20 cellular contexts compared by ENCODE assay signal in the genomic region with DNA sequence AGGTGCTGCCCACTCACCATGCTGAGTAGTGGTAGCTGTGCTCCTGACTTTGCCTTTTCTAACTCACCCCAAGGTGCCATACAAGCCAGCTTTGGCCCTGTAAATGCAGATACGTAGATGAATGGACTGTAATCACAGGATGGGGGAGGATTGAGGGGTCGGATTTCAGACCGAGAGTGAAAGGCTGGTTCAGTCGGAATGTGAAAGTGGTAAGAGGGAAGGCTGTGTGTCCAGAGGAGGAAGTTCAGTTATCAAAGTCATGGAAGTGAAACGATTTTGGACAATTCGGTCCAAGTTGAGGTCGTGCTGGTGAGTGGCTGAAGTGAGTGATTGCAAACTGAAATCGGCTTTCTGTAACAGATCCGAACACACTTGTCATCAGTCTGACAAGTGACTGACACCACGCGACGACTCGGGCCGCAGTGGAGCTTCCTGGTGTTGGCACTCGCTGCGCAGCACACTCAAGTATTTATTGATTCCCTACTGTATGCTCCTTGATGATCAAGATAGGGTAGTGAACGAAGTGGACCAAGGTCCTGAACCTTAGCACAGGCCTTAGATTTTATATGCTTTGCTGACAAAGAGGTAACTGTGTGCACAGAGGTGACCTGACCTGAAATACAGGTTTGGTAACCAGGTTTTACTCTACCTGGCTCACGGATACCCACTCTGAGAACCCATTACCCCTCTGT. TPM values are rescaled to one million over a fixed set of nuclear protein-coding genes. Genes with fewer than 3 reads are reported as not detected.
DNase-seq lines count a peak whose midpoint lies in the region; ATAC-seq, FAIRE-seq and TF ChIP-seq lines count a peak whose summit lies in the region.
"Had no signal": no experiment of that assay in that cellular context is flagged by ENCODE, and none has a peak within 500 bp of the region (broad histone marks: within the 10 kb centered on the region; RNA-seq: fewer than 3 reads in every experiment).

No MANE protein-coding gene starts in this region.

- H3K9me3 Mint-ChIP-seq in CD4-positive, CD25-positive, alpha-beta regulatory T cell: no peaks in the 10 kb centered on the region
- H3K9me3 Mint-ChIP-seq in chondrocyte (ENCODE audit: low read depth) (no peaks in the 10 kb centered on the region), mesothelial cell of epicardium (no peaks in the 10 kb centered on the region)

- H3K4me3 ChIP-seq in CD4-positive, CD25-positive, alpha-beta regulatory T cell (ENCODE audit: low read depth, low read length): no peak overlapping the region
- H3K4me3 ChIP-seq in LNCaP clone FGC (ENCODE audit: low read depth, low read length): peak overlapping the region; percentile 33
- H3K4me3 ChIP-seq: adrenal gland had no signal

- no peak for TF ChIP-seq CTCF in LNCaP clone FGC (IDR thresholded peaks at IDR 0.05; ENCODE audit: control insufficient read depth, extremely low read depth, insufficient read depth)
- no peak for TF ChIP-seq CTCF in chondrocyte (IDR thresholded peaks at IDR 0.05)
- TF ChIP-seq CTCF in mesothelial cell of epicardium (IDR thresholded peaks at IDR 0.05; ENCODE audit: unreplicated experiment): no peak

- no peaks in the 10 kb centered on the region for H3K27me3 Mint-ChIP-seq in CD4-positive, CD25-positive, alpha-beta regulatory T cell
- H3K27me3 Mint-ChIP-seq in chondrocyte (ENCODE audit: low read depth) (no peaks in the 10 kb centered on the region), mesothelial cell of epicardium (ENCODE audit: low read depth) (no peaks in the 10 kb centered on the region)

- H3K4me1 Mint-ChIP-seq in CD4-positive, CD25-positive, alpha-beta regulatory T cell: peaks cover 6 to 39% (median 25%) of the 10 kb centered on the region in 4 donors
- H3K4me1 Mint-ChIP-seq in chondrocyte (ENCODE audit: low read depth) (peaks cover 6% of the 10 kb centered on the region), mesothelial cell of epicardium (peaks cover 19% of the 10 kb centered on the region)

- ATAC-seq in CD4-positive, CD25-positive, alpha-beta regulatory T cell (ENCODE audit: low read depth in 2 of 2): no peak
- ATAC-seq in HG03457 (IDR thresholded peaks at IDR 0.05; ENCODE audit: unreplicated experiment): no peak
- ATAC-seq: activated CD8-positive, alpha-beta T cell treated with anti-CD3 and anti-CD28 coated beads, Interleukin-2, amount 10 ng/mL, durations not matched to agents 7 days and 5 days; left cardiac atrium; Panc1 had no signal

- H3K36me3 Mint-ChIP-seq in CD4-positive, CD25-positive, alpha-beta regulatory T cell: peaks cover 66% of the 10 kb centered on the region
- H3K36me3 Mint-ChIP-seq in chondrocyte (ENCODE audit: low read depth) (peaks cover 54% of the 10 kb centered on the region), mesothelial cell of epicardium (peaks cover 60% of the 10 kb centered on the region)

- no peak for FAIRE-seq in HTR-8/SVneo (lab: Jason Lieb, UNC)

- H3K9me3 ChIP-seq in CD4-positive, CD25-positive, alpha-beta regulatory T cell (ENCODE audit: control insufficient read depth in 2 of 2, low read length in 2 of 2): no peaks in the 10 kb centered on the region
- H3K9me3 ChIP-seq: adrenal gland had no signal

- peaks cover 55% of the 10 kb centered on the region for H3K36me3 ChIP-seq in CD4-positive, CD25-positive, alpha-beta regulatory T cell (ENCODE audit: control insufficient read depth, insufficient read depth, low read length)

- H3K4me3 Mint-ChIP-seq in CD4-positive, CD25-positive, alpha-beta regulatory T cell: no peak overlapping the region
- H3K4me3 Mint-ChIP-seq in chondrocyte (ENCODE audit: unreplicated experiment) (no peak overlapping the region), mesothelial cell of epicardium (peak overlapping the region; percentile 5)
- H3K4me3 Mint-ChIP-seq: activated CD8-positive, alpha-beta T cell treated with anti-CD3 and anti-CD28 coated beads, Interleukin-2, amount 10 ng/mL, durations not matched to agents 7 days and 5 days had no signal

- H3K27ac ChIP-seq in CD4-positive, CD25-positive, alpha-beta regulatory T cell (ENCODE audit: insufficient read depth, low read length, poor library complexity, severe bottlenecking): no peak overlapping the region
- H3K27ac ChIP-seq: adrenal gland had no signal

- no peaks in the 10 kb centered on the region for H3K4me1 ChIP-seq in CD4-positive, CD25-positive, alpha-beta regulatory T cell (ENCODE audit: control insufficient read depth, insufficient read depth, low read length, poor library complexity, severe bottlenecking)
- H3K4me1 ChIP-seq: adrenal gland had no signal

- no peaks in the 10 kb centered on the region for H3K27me3 ChIP-seq in CD4-positive, CD25-positive, alpha-beta regulatory T cell (ENCODE audit: control insufficient read depth, insufficient read depth, low read length)
- H3K27me3 ChIP-seq: adrenal gland had no signal

- no peak for DNase-seq in CD4-positive, CD25-positive, alpha-beta regulatory T cell
- peak; percentile 91 for DNase-seq in LNCaP clone FGC (ENCODE audit: low read depth)
- DNase-seq in chondrocyte (ENCODE audit: low spot score): peak; percentile 43
- no peak for DNase-seq in mesothelial cell of epicardium (ENCODE audit: low spot score in 2 of 2, unreplicated experiment in 2 of 2)
- DNase-seq in effector CD8-positive, alpha-beta T cell (lab: John Stamatoyannopoulos, UW): no peak
- no peak for DNase-seq in activated naive CD4-positive, alpha-beta T cell (lab: John Stamatoyannopoulos, UW)
- no peak for DNase-seq in HTR-8/SVneo (ENCODE audit: insufficient read length, low spot score)
- DNase-seq: activated CD8-positive, alpha-beta T cell treated with anti-CD3 and anti-CD28 coated beads, Interleukin-2, amount 10 ng/mL, durations not matched to agents 7 days and 5 days; activated effector memory CD4-positive, alpha-beta T cell treated with Interleukin-2 at 50 U/mL for 16 hours; adrenal gland; central memory CD4-positive, alpha-beta T cell; DMS 273 treated with DMSO at 0.1 percent for 48 hours; hippocampal formation; KG1; left cardiac atrium; NCI-H1092 treated with DMSO at 0.1 percent for 48 hours; NCI-H748 treated with DMSO at 0.1 percent for 48 hours; stimulated activated CD4-positive, alpha-beta T cell treated with anti-CD3 and anti-CD28 coated beads, Interleukin-4, amount 100 ng/mL, for 1 hour had no signal

- peak overlapping the region in 2 of 3 donors; percentile 3 to 82 for H3K27ac Mint-ChIP-seq in CD4-positive, CD25-positive, alpha-beta regulatory T cell
- H3K27ac Mint-ChIP-seq in chondrocyte (ENCODE audit: unreplicated experiment): no peak overlapping the region
- peak overlapping the region; percentile 72 for H3K27ac Mint-ChIP-seq in mesothelial cell of epicardium
- H3K27ac Mint-ChIP-seq: activated CD8-positive, alpha-beta T cell treated with anti-CD3 and anti-CD28 coated beads, Interleukin-2, amount 10 ng/mL, durations not matched to agents 7 days and 5 days had no signal

RNA-seq across cellular contexts. Expression of gene ZNF282, which starts 10.5 kb away (rescaled TPM):
- total RNA-seq in CD4-positive, CD25-positive, alpha-beta regulatory T cell: 18.6 TPM
- polyA plus RNA-seq in CD4-positive, CD25-positive, alpha-beta regulatory T cell: 1 to 10 TPM in 3 of 4 donors, under 1 TPM in 1; 0.83 to 1.4 (median 1.2) TPM
- total RNA-seq in chondrocyte: 24.5 to 26.3 TPM (median 24.9 TPM) in 3 replicates
- 40.4 to 47.0 TPM (median 42.6 TPM) in 3 replicates for total RNA-seq in mesothelial cell of epicardium

RNA-seq across cellular contexts. Expression of gene ZNF212, which starts 33.6 kb away (rescaled TPM):
- total RNA-seq in CD4-positive, CD25-positive, alpha-beta regulatory T cell: 14.2 TPM
- polyA plus RNA-seq in CD4-positive, CD25-positive, alpha-beta regulatory T cell: 10 to 100 TPM in 1 of 4 donors, 1 to 10 TPM in 3; 3.3 to 12.6 (median 6.4) TPM
- 7.9 to 10.5 TPM (median 7.9 TPM) in 3 replicates for total RNA-seq in chondrocyte
- 20.5 to 20.8 TPM (median 20.5 TPM) in 3 replicates for total RNA-seq in mesothelial cell of epicardium

RNA-seq across cellular contexts. Expression of gene ZNF783, which starts 56.2 kb away (rescaled TPM):
- 30.2 TPM for total RNA-seq in CD4-positive, CD25-positive, alpha-beta regulatory T cell
- polyA plus RNA-seq in CD4-positive, CD25-positive, alpha-beta regulatory T cell: 1 to 10 TPM; 2.7 to 5.3 (median 4.7) TPM
- total RNA-seq in chondrocyte (19.0 to 22.8 TPM (median 19.9 TPM) in 3 replicates), mesothelial cell of epicardium (34.9 to 37.0 TPM (median 35.5 TPM) in 3 replicates)

RNA-seq across cellular contexts. Expression of gene ZNF398, which starts 58.6 kb away (rescaled TPM):
- 14.4 TPM for total RNA-seq in CD4-positive, CD25-positive, alpha-beta regulatory T cell
- polyA plus RNA-seq in CD4-positive, CD25-positive, alpha-beta regulatory T cell: 10 to 100 TPM in 2 of 4 donors, 1 to 10 TPM in 2; 5.5 to 13.4 (median 10.4) TPM
- total RNA-seq in chondrocyte (14.9 to 18.1 TPM (median 15.8 TPM) in 3 replicates), mesothelial cell of epicardium (20.0 to 21.9 TPM (median 20.6 TPM) in 3 replicates)

Comparison
In these comparisons a context has a peak if more than half of its experiments do, and no peak if none do; other contexts are left out.
1. DNase-seq: peak in LNCaP clone FGC (single experiment) and chondrocyte (single experiment); none in CD4-positive, CD25-positive, alpha-beta regulatory T cell (0 of 3), mesothelial cell of epicardium (0 of 2), effector CD8-positive, alpha-beta T cell (single experiment), activated naive CD4-positive, alpha-beta T cell (0 of 4) and HTR-8/SVneo (single experiment).